ENCODE assay signal across 1 cellular context in the genomic region with DNA sequence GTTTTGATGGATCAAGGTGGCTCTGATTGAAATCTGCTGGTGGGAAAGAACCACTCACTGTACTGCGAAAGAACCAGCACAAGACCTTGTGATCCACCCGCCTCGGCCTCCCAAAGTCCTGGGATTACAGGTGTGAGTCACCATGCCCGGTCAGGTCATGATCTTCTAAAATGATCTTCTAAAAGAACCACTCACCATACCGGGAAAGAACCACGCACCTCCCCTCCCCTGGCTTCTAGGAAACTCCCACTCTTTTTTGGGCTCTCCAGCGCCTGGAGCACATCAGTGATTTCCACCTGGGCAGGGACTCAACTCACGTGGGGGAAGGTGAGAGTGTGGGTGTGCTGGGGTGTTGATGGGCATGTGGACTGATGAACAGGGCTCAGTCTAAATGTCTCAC.
TF ChIP-seq lines count a peak whose summit lies in the region.

No MANE protein-coding gene starts in this region.

TF ChIP-seq in K562, 482 proteins besides CTCF, POLR2A, EP300 and RAD21 (continued from another document):
- TF ChIP-seq, protein P1, sequence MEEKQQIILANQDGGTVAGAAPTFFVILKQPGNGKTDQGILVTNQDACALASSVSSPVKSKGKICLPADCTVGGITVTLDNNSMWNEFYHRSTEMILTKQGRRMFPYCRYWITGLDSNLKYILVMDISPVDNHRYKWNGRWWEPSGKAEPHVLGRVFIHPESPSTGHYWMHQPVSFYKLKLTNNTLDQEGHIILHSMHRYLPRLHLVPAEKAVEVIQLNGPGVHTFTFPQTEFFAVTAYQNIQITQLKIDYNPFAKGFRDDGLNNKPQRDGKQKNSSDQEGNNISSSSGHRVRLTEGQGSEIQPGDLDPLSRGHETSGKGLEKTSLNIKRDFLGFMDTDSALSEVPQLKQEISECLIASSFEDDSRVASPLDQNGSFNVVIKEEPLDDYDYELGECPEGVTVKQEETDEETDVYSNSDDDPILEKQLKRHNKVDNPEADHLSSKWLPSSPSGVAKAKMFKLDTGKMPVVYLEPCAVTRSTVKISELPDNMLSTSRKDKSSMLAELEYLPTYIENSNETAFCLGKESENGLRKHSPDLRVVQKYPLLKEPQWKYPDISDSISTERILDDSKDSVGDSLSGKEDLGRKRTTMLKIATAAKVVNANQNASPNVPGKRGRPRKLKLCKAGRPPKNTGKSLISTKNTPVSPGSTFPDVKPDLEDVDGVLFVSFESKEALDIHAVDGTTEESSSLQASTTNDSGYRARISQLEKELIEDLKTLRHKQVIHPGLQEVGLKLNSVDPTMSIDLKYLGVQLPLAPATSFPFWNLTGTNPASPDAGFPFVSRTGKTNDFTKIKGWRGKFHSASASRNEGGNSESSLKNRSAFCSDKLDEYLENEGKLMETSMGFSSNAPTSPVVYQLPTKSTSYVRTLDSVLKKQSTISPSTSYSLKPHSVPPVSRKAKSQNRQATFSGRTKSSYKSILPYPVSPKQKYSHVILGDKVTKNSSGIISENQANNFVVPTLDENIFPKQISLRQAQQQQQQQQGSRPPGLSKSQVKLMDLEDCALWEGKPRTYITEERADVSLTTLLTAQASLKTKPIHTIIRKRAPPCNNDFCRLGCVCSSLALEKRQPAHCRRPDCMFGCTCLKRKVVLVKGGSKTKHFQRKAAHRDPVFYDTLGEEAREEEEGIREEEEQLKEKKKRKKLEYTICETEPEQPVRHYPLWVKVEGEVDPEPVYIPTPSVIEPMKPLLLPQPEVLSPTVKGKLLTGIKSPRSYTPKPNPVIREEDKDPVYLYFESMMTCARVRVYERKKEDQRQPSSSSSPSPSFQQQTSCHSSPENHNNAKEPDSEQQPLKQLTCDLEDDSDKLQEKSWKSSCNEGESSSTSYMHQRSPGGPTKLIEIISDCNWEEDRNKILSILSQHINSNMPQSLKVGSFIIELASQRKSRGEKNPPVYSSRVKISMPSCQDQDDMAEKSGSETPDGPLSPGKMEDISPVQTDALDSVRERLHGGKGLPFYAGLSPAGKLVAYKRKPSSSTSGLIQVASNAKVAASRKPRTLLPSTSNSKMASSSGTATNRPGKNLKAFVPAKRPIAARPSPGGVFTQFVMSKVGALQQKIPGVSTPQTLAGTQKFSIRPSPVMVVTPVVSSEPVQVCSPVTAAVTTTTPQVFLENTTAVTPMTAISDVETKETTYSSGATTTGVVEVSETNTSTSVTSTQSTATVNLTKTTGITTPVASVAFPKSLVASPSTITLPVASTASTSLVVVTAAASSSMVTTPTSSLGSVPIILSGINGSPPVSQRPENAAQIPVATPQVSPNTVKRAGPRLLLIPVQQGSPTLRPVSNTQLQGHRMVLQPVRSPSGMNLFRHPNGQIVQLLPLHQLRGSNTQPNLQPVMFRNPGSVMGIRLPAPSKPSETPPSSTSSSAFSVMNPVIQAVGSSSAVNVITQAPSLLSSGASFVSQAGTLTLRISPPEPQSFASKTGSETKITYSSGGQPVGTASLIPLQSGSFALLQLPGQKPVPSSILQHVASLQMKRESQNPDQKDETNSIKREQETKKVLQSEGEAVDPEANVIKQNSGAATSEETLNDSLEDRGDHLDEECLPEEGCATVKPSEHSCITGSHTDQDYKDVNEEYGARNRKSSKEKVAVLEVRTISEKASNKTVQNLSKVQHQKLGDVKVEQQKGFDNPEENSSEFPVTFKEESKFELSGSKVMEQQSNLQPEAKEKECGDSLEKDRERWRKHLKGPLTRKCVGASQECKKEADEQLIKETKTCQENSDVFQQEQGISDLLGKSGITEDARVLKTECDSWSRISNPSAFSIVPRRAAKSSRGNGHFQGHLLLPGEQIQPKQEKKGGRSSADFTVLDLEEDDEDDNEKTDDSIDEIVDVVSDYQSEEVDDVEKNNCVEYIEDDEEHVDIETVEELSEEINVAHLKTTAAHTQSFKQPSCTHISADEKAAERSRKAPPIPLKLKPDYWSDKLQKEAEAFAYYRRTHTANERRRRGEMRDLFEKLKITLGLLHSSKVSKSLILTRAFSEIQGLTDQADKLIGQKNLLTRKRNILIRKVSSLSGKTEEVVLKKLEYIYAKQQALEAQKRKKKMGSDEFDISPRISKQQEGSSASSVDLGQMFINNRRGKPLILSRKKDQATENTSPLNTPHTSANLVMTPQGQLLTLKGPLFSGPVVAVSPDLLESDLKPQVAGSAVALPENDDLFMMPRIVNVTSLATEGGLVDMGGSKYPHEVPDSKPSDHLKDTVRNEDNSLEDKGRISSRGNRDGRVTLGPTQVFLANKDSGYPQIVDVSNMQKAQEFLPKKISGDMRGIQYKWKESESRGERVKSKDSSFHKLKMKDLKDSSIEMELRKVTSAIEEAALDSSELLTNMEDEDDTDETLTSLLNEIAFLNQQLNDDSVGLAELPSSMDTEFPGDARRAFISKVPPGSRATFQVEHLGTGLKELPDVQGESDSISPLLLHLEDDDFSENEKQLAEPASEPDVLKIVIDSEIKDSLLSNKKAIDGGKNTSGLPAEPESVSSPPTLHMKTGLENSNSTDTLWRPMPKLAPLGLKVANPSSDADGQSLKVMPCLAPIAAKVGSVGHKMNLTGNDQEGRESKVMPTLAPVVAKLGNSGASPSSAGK (IDR thresholded peaks at IDR 0.05): no peak
- TF ChIP-seq SAFB2 (IDR thresholded peaks at IDR 0.05; ENCODE audit: borderline replicate concordance, low read depth, low read length, severe bottlenecking) (no peak), POLR3G (IDR thresholded peaks at IDR 0.05; ENCODE audit: extremely low read depth, insufficient read length, insufficient replicate concordance) (no peak), DDX20 (tag; IDR thresholded peaks at IDR 0.05; ENCODE audit: low read depth) (no peak), FOXJ2 (tag; IDR thresholded peaks at IDR 0.05) (no peak), ZNF79 (CRISPR knock-in tag; IDR thresholded peaks at IDR 0.05; ENCODE audit: low read depth) (no peak), PCBP1 (IDR thresholded peaks at IDR 0.05; ENCODE audit: low read depth, low read length, poor library complexity, severe bottlenecking) (no peak), ETV5 (CRISPR knock-in tag; IDR thresholded peaks at IDR 0.05; ENCODE audit: low read depth) (no peak), HMG20B (CRISPR knock-in tag; IDR thresholded peaks at IDR 0.05) (no peak), JUND (IDR thresholded peaks at IDR 0.05; ENCODE audit: borderline replicate concordance, low read depth, low read length) (peak; percentile 37; the same call in 1 of the 2 replicates), JUND (tag; IDR thresholded peaks at IDR 0.05; ENCODE audit: borderline replicate concordance, low read depth, low read length) (no peak), FOSL1 (tag; conservative IDR thresholded peaks at IDR 0.05) (peak; percentile 42; the same call in 1 of the 2 replicates), EGR1 (conservative IDR thresholded peaks at IDR 0.05) (peak; percentile 79), CREBBP (IDR thresholded peaks at IDR 0.05; ENCODE audit: low read depth, low read length) (no peak), CEBPG (CRISPR knock-in tag; IDR thresholded peaks at IDR 0.05) (0 out of 2 replicates have a peak, but pooled peaks have one; percentile 11), CEBPG (tag; conservative IDR thresholded peaks at IDR 0.05 in 1 of 2, IDR thresholded peaks at IDR 0.05 in 1 of 2) (no peak), ZNF431 (CRISPR knock-in tag; IDR thresholded peaks at IDR 0.05) (no peak), ZNF717 (CRISPR knock-in tag; IDR thresholded peaks at IDR 0.05) (no peak), ZNF282 (CRISPR knock-in tag; IDR thresholded peaks at IDR 0.05) (no peak), SP1 (CRISPR knock-in tag; IDR thresholded peaks at IDR 0.05) (no peak)
- TF ChIP-seq, protein P2, sequence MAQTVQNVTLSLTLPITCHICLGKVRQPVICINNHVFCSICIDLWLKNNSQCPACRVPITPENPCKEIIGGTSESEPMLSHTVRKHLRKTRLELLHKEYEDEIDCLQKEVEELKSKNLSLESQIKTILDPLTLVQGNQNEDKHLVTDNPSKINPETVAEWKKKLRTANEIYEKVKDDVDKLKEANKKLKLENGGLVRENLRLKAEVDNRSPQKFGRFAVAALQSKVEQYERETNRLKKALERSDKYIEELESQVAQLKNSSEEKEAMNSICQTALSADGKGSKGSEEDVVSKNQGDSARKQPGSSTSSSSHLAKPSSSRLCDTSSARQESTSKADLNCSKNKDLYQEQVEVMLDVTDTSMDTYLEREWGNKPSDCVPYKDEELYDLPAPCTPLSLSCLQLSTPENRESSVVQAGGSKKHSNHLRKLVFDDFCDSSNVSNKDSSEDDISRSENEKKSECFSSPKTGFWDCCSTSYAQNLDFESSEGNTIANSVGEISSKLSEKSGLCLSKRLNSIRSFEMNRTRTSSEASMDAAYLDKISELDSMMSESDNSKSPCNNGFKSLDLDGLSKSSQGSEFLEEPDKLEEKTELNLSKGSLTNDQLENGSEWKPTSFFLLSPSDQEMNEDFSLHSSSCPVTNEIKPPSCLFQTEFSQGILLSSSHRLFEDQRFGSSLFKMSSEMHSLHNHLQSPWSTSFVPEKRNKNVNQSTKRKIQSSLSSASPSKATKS (CRISPR knock-in tag; IDR thresholded peaks at IDR 0.05): no peak
- TF ChIP-seq, protein P3, sequence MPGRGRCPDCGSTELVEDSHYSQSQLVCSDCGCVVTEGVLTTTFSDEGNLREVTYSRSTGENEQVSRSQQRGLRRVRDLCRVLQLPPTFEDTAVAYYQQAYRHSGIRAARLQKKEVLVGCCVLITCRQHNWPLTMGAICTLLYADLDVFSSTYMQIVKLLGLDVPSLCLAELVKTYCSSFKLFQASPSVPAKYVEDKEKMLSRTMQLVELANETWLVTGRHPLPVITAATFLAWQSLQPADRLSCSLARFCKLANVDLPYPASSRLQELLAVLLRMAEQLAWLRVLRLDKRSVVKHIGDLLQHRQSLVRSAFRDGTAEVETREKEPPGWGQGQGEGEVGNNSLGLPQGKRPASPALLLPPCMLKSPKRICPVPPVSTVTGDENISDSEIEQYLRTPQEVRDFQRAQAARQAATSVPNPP (IDR thresholded peaks at IDR 0.05; ENCODE audit: borderline replicate concordance, insufficient read depth, insufficient read length): no peak
